In genomic region chr12:26153421-26154154, GRCh38 we compare ENCODE assay signal across 11 cellular contexts. TPM values are rescaled to one million over a fixed set of nuclear protein-coding genes. Genes with fewer than 3 reads are reported as not detected.
A peak's percentile ranks its signal among the peaks of the same experiment; 100 is the strongest.
DNase-seq lines count a peak whose midpoint lies in the region; ATAC-seq and TF ChIP-seq lines count a peak whose summit lies in the region.
"Had no signal": no experiment of that assay in that cellular context is flagged by ENCODE, and none has a peak within 500 bp of the region (broad histone marks: within the 10 kb centered on the region; RNA-seq: fewer than 3 reads in every experiment).

No MANE protein-coding gene starts in this region.

- POLR2A ChIA-PET in Caco-2 (lab: Charles Lee) = no interaction called here

- H3K9me3 ChIP-seq in Caco-2 = no peaks in the 10 kb centered on the region

- no peak overlapping the region for H3K27ac Mint-ChIP-seq in Caco-2 (ENCODE audit: unreplicated experiment)
- H3K27ac Mint-ChIP-seq: nephron had no signal

- H3K27me3 ChIP-seq in Caco-2 (replicated peaks; ENCODE audit: control insufficient read depth, insufficient read depth, low read length) = no peaks in the 10 kb centered on the region

- DNase-seq in foreskin fibroblast (peak; percentile 92 to 94), retinal pigment epithelial cell (ENCODE audit: low read depth) (peak; percentile 84), AML-193 (lab: John Stamatoyannopoulos, UW) (no peak), Caco-2 (no peak)
- DNase-seq: NCI-H2171 treated with DMSO at 0.1 percent for 48 hours had no signal

- H3K9me3 Mint-ChIP-seq in Caco-2 (ENCODE audit: unreplicated experiment) = no peaks in the 10 kb centered on the region
- H3K9me3 Mint-ChIP-seq: central memory CD8-positive, alpha-beta T cell; nephron had no signal

- peak; percentile 14; the same call in 1 of the 3 replicates for TF ChIP-seq CTCF in GM12872 (IDR thresholded peaks at IDR 0.05; ENCODE audit: insufficient read depth, low read depth, low read length)
- TF ChIP-seq CTCF in foreskin fibroblast (IDR thresholded peaks at IDR 0.05; ENCODE audit: low read depth, low read length) = peak; percentile 20
- TF ChIP-seq CTCF in retinal pigment epithelial cell (conservative IDR thresholded peaks at IDR 0.05; ENCODE audit: low read depth, low read length) = no peak
- no peak for TF ChIP-seq CTCF in Caco-2 (IDR thresholded peaks at IDR 0.05; ENCODE audit: insufficient read depth in 1 of 2, low read depth in 1 of 2, low read length in 1 of 2, severe bottlenecking in 1 of 2, unreplicated experiment in 1 of 2)

- intact Hi-C loops in Caco-2 (cut with micrococcal nuclease; ENCODE audit: unreplicated experiment) = no loop called here

- no TSS peak for BruUV-seq in Caco-2 (replicated peaks; lab: Mats Ljungman, UMichigan)

- CTCF ChIA-PET in Caco-2 (lab: Charles Lee) = interaction anchor here (0.7 kb wide), 1 partner anchor 34 kb away, joined by 3 read pairs; no protein-coding TSS in a partner anchor

- H3K4me1 ChIP-seq in Caco-2 = peaks cover 22% of the 10 kb centered on the region

- ATAC-seq in SK-N-SH treated with all-trans-retinoic acid at 6 μM for 48 hours (peak; percentile 91), HG02763 (IDR thresholded peaks at IDR 0.05; ENCODE audit: unreplicated experiment) (no peak), HG03095 (IDR thresholded peaks at IDR 0.05; ENCODE audit: unreplicated experiment) (no peak)

- H3K36me3 ChIP-seq in Caco-2 (ENCODE audit: control insufficient read depth, insufficient read depth, low read length) = no peaks in the 10 kb centered on the region

- H3K4me3 Mint-ChIP-seq in Caco-2 (ENCODE audit: unreplicated experiment) = no peak overlapping the region
- H3K4me3 Mint-ChIP-seq: central memory CD8-positive, alpha-beta T cell; nephron had no signal

- no peaks in the 10 kb centered on the region for H3K27me3 Mint-ChIP-seq in Caco-2 (ENCODE audit: insufficient read depth, unreplicated experiment)

- H3K4me3 ChIP-seq in foreskin fibroblast (ENCODE audit: low read depth in 1 of 2, low read length in 2 of 2) = no peak overlapping the region
- no peak overlapping the region for H3K4me3 ChIP-seq in retinal pigment epithelial cell (ENCODE audit: low read length)
- H3K4me3 ChIP-seq in Caco-2 (ENCODE audit: low read depth, low read length) = no peak overlapping the region

- peaks cover 12% of the 10 kb centered on the region for H3K4me1 Mint-ChIP-seq in Caco-2 (ENCODE audit: low read depth, unreplicated experiment)
- H3K4me1 Mint-ChIP-seq: central memory CD8-positive, alpha-beta T cell; nephron had no signal

- no peaks in the 10 kb centered on the region for H3K36me3 Mint-ChIP-seq in Caco-2 (ENCODE audit: insufficient read depth, unreplicated experiment)

TF ChIP-seq in SK-N-SH treated with all-trans-retinoic acid at 6 μM for 48 hours, 23 proteins besides CTCF, POLR2A, EP300 and RAD21:
- TF ChIP-seq TOX (CRISPR knock-in tag; IDR thresholded peaks at IDR 0.05; ENCODE audit: borderline replicate concordance) = peak; percentile 88
- no peak for TF ChIP-seq ZFP30 (CRISPR knock-in tag; IDR thresholded peaks at IDR 0.05)
- TF ChIP-seq, protein P1, sequence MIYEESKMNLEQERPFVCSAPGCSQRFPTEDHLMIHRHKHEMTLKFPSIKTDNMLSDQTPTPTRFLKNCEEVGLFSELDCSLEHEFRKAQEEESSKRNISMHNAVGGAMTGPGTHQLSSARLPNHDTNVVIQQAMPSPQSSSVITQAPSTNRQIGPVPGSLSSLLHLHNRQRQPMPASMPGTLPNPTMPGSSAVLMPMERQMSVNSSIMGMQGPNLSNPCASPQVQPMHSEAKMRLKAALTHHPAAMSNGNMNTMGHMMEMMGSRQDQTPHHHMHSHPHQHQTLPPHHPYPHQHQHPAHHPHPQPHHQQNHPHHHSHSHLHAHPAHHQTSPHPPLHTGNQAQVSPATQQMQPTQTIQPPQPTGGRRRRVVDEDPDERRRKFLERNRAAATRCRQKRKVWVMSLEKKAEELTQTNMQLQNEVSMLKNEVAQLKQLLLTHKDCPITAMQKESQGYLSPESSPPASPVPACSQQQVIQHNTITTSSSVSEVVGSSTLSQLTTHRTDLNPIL (CRISPR knock-in tag; IDR thresholded peaks at IDR 0.05; ENCODE audit: low read depth) = peak; percentile 88
- TF ChIP-seq ISL1 (CRISPR knock-in tag; IDR thresholded peaks at IDR 0.05) = peak; percentile 93
- TF ChIP-seq SNAI2 (CRISPR knock-in tag; IDR thresholded peaks at IDR 0.05) = peak; percentile 13; the same call in 1 of the 2 replicates
- TF ChIP-seq ZC3H10 (CRISPR knock-in tag; IDR thresholded peaks at IDR 0.05) = peak; percentile 79
- no peak for TF ChIP-seq POU6F1 (CRISPR knock-in tag; IDR thresholded peaks at IDR 0.05; ENCODE audit: borderline replicate concordance, low read depth)
- no peak for TF ChIP-seq ZNF8 (CRISPR knock-in tag; IDR thresholded peaks at IDR 0.05)
- 0 out of 2 replicates have a peak, but pooled peaks have one; percentile 57 for TF ChIP-seq CSDC2 (CRISPR knock-in tag; IDR thresholded peaks at IDR 0.05)
- TF ChIP-seq CSRNP3 (CRISPR knock-in tag; IDR thresholded peaks at IDR 0.05) = no peak

RNA-seq across cellular contexts. Expression of gene BHLHE41, which starts 28.8 kb away (rescaled TPM):
- total RNA-seq in Caco-2 (2022) = 3.2 and 4.4 TPM in 2 replicates

RNA-seq across cellular contexts. Expression of gene SSPN, which starts 41.8 kb away (rescaled TPM):
- 1.0 and 3.1 TPM in 2 replicates for total RNA-seq in Caco-2 (2022)

Comparison
In these comparisons a context has a peak if more than half of its experiments do, and no peak if none do; other contexts are left out.
1. CTCF ChIP-seq: peak in GM12872 (single experiment) and foreskin fibroblast (single experiment); none in retinal pigment epithelial cell (single experiment) and Caco-2 (0 of 2).
2. DNase-seq: peak in foreskin fibroblast (2 of 2) and retinal pigment epithelial cell (single experiment); none in AML-193 (0 of 2) and Caco-2 (0 of 2).